ENCODE assay signal across 13 cellular contexts in the genomic region with DNA sequence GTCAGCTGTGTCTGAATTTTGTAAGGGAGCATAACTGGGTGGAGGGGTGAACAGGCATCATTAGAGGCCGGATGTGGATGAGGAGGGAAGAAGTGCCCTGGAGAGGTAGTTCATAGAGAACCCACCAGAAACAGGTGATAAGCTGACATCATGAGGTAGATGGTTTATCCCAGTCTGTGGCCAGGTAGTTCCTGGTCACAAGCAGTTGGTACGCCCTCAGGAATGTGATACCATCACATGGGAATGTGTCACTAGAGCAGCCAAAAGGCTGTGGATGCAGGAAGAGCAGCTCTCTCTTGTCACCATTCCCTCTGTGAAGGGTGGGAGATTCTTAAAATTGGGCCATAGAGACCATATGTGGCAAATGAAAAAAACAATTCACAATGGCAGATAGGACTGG. TPM values are rescaled to one million over a fixed set of nuclear protein-coding genes. Genes with fewer than 3 reads are reported as not detected.
A peak's percentile ranks its signal among the peaks of the same experiment; 100 is the strongest.
DNase-seq lines count a peak whose midpoint lies in the region; ATAC-seq and TF ChIP-seq lines count a peak whose summit lies in the region.
"Had no signal": no experiment of that assay in that cellular context is flagged by ENCODE, and none has a peak within 500 bp of the region (broad histone marks: within the 10 kb centered on the region; RNA-seq: fewer than 3 reads in every experiment).

No MANE protein-coding gene starts in this region.

- peak overlapping the region; percentile 97 for H3K27ac Mint-ChIP-seq in activated naive CD8-positive, alpha-beta T cell

- TF ChIP-seq EP300 in upper lobe of left lung (IDR thresholded peaks at IDR 0.05) = no peak

- no peak for TF ChIP-seq POLR2A in upper lobe of left lung (IDR thresholded peaks at IDR 0.05)

- H3K4me1 ChIP-seq in lung (ENCODE audit: control insufficient read depth in 2 of 2, insufficient read depth in 2 of 2, low read length in 2 of 2) (peaks cover 26 to 63% of the 10 kb centered on the region in 2 donors), upper lobe of left lung (peaks cover 72 to 81% (median 79%) of the 10 kb centered on the region in 4 donors)
- H3K4me1 ChIP-seq: BE2C had no signal

- no peaks in the 10 kb centered on the region for H3K9me3 Mint-ChIP-seq in activated naive CD8-positive, alpha-beta T cell (ENCODE audit: low read depth)

- peaks cover 0 to 3% of the 10 kb centered on the region in 2 donors for H3K36me3 ChIP-seq in lung (ENCODE audit: control insufficient read depth in 2 of 2, insufficient read depth in 2 of 2, low read length in 2 of 2)
- no peaks in the 10 kb centered on the region for H3K36me3 ChIP-seq in upper lobe of left lung
- H3K36me3 ChIP-seq: BE2C had no signal

- TF ChIP-seq CTCF in lung (IDR thresholded peaks at IDR 0.05; ENCODE audit: control extremely low read depth, extremely low read depth) (no peak), upper lobe of left lung (IDR thresholded peaks at IDR 0.05) (no peak)

- DNase-seq in left ventricle myocardium superior (no peak), cardiac septum (ENCODE audit: low spot score) (no peak), lung (ENCODE audit: low spot score) (no peak), upper lobe of left lung (no peak), NCI-H1436 (lab: John Stamatoyannopoulos, UW) (no peak)
- DNase-seq: activated CD4-positive, CD25-positive, alpha-beta regulatory T cell treated with anti-CD3 and anti-CD28 coated beads, Interleukin-2, amount 50 U/mL, for 72 hours; BE2C; NCI-H1694 treated with DMSO at 0.1 percent for 48 hours; stimulated activated naive CD4-positive, alpha-beta T cell had no signal

- WGBS in lung, 2 donors = 72 to 83% methylated on average over 2 of the region's 2 CpGs
- 65 to 93% methylated on average over 2 of the region's 2 CpGs for WGBS in upper lobe of left lung, 2 donors

- peak overlapping the region; percentile 62 for H3K4me3 Mint-ChIP-seq in activated naive CD8-positive, alpha-beta T cell
- H3K4me3 Mint-ChIP-seq: brain had no signal

- ATAC-seq in left ventricle myocardium superior = peak; percentile 8
- no peak for ATAC-seq in lung (ENCODE audit: insufficient read depth, low FRiP score)
- no peak for ATAC-seq in upper lobe of left lung (ENCODE audit: low FRiP score in 2 of 2)
- no peak for ATAC-seq in HG03520 (IDR thresholded peaks at IDR 0.05; ENCODE audit: unreplicated experiment)
- ATAC-seq in GM18517 (IDR thresholded peaks at IDR 0.05; ENCODE audit: unreplicated experiment) = no peak

- H3K36me3 Mint-ChIP-seq in activated naive CD8-positive, alpha-beta T cell = peaks cover 14% of the 10 kb centered on the region

- H3K27ac ChIP-seq in lung (ENCODE audit: low read depth in 1 of 2, low read length in 1 of 2) = peak overlapping the region; percentile 39 to 82
- peak overlapping the region in 3 of 4 donors; percentile 50 to 54 (median 53) for H3K27ac ChIP-seq in upper lobe of left lung

- H3K27me3 ChIP-seq in lung (ENCODE audit: control insufficient read depth, insufficient read depth) = no peaks in the 10 kb centered on the region
- H3K27me3 ChIP-seq in upper lobe of left lung = no peaks in the 10 kb centered on the region
- H3K27me3 ChIP-seq: BE2C had no signal

- no peaks in the 10 kb centered on the region for H3K9me3 ChIP-seq in lung (ENCODE audit: control insufficient read depth in 2 of 2, insufficient read depth in 1 of 2, low read length in 1 of 2)
- H3K9me3 ChIP-seq in upper lobe of left lung = no peaks in the 10 kb centered on the region
- H3K9me3 ChIP-seq: BE2C had no signal

- H3K4me1 Mint-ChIP-seq in activated naive CD8-positive, alpha-beta T cell (ENCODE audit: low read depth) = peaks cover 88% of the 10 kb centered on the region

- H3K27me3 Mint-ChIP-seq in activated naive CD8-positive, alpha-beta T cell = no peaks in the 10 kb centered on the region

- H3K4me3 ChIP-seq in lung (no peak overlapping the region), upper lobe of left lung (no peak overlapping the region)

- intact Hi-C loops in left ventricle myocardium superior (cut with micrococcal nuclease) (no loop called here), cardiac septum (cut with DNase I) (no loop called here)

RNA-seq across cellular contexts. Expression of a gene that starts 21.9 kb away (rescaled TPM):
- total RNA-seq in left ventricle myocardium superior = 91.2 TPM
- total RNA-seq in cardiac septum = 177 TPM
- total RNA-seq in lung = 100 to 1,000 TPM; 228 to 399 TPM
- 100 to 1,000 TPM; 168 to 371 TPM for polyA plus RNA-seq in lung
- 100 to 1,000 TPM; 160 to 508 (median 380) TPM for total RNA-seq in upper lobe of left lung
